ENCODE assay signal across 25 cellular contexts in the genomic region with DNA sequence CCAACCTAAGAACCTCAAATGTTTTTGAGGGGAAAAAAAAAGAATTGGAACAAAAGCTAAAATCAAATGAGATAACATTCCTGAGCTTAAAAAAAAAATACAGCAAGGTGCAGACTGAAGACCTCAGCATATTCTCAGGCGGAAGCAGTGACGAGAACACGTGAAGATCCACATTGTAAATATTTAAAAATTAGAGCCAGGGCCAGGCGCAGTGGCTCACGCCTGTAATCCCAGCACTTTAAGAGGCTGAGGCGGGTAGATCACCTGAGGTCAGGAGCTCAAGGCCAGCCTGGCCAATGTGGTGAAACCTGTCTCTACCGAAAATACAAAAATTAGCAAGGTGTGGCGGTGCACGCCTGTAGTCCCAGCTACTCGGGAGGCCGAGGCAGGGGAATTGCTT.
"Had no signal": no experiment of that assay in that cellular context is flagged by ENCODE, and none has a peak within 500 bp of the region (broad histone marks: within the 10 kb centered on the region; RNA-seq: fewer than 3 reads in every experiment).

No MANE protein-coding gene starts in this region.

- H3K9me3 Mint-ChIP-seq: naive thymus-derived CD8-positive, alpha-beta T cell; nephron; neural crest cell; stimulated activated effector memory CD8-positive, alpha-beta T cell treated with anti-CD3 and anti-CD28 coated beads, Interleukin-12 subunit alpha, Interleukin-12 subunit beta, amount 100 ng/mL, for 72 hours; stimulated activated naive CD8-positive, alpha-beta T cell treated with anti-CD3 and anti-CD28 coated beads, Interleukin-15, Interleukin-2, amounts not matched to agents 100 ng/mL and 50 ng/mL, for 24 hours had no signal

- H3K4me1 Mint-ChIP-seq: nephron; neural crest cell; stimulated activated effector memory CD8-positive, alpha-beta T cell treated with anti-CD3 and anti-CD28 coated beads, Interleukin-12 subunit alpha, Interleukin-12 subunit beta, amount 100 ng/mL, for 72 hours had no signal

- H3K27ac ChIP-seq: heart left ventricle, hepatocyte, lower lobe of right lung, pancreas, prostate gland, sigmoid colon, spleen, uterus had no signal

- H3K4me1 ChIP-seq: heart left ventricle, lower lobe of right lung, pancreas, prostate gland, sigmoid colon, spleen, uterus had no signal

- H3K4me3 ChIP-seq: heart left ventricle, hepatocyte, lower lobe of right lung, pancreas, prostate gland, sigmoid colon, spleen, uterus had no signal

- DNase-seq: heart left ventricle; islet precursor cell; left ventricle myocardium superior; lower lobe of right lung; mammary epithelial cell; mesenchymal stem cell; naive thymus-derived CD8-positive, alpha-beta T cell; nucleus accumbens; pancreas; posterior cingulate gyrus; retina; right cardiac atrium; sigmoid colon; small intestine; spleen; stimulated activated CD4-positive, alpha-beta T cell treated with anti-CD3 and anti-CD28 coated beads, Interleukin-4, amount 100 ng/mL, for 24 hours; stimulated activated naive CD4-positive, alpha-beta T cell; trophoblast cell; uterus had no signal

- H3K27me3 Mint-ChIP-seq: naive thymus-derived CD8-positive, alpha-beta T cell; stimulated activated naive CD8-positive, alpha-beta T cell treated with anti-CD3 and anti-CD28 coated beads, Interleukin-15, Interleukin-2, amounts not matched to agents 100 ng/mL and 50 ng/mL, for 24 hours had no signal

- H3K4me3 Mint-ChIP-seq: naive thymus-derived CD8-positive, alpha-beta T cell; nephron; neural crest cell; stimulated activated effector memory CD8-positive, alpha-beta T cell treated with anti-CD3 and anti-CD28 coated beads, Interleukin-12 subunit alpha, Interleukin-12 subunit beta, amount 100 ng/mL, for 72 hours; stimulated activated naive CD8-positive, alpha-beta T cell treated with anti-CD3 and anti-CD28 coated beads, Interleukin-15, Interleukin-2, amounts not matched to agents 100 ng/mL and 50 ng/mL, for 24 hours had no signal

- H3K36me3 ChIP-seq: prostate gland, uterus had no signal

- H3K9me3 ChIP-seq: heart left ventricle, lower lobe of right lung, pancreas, prostate gland, sigmoid colon, spleen, uterus had no signal

- H3K27me3 ChIP-seq: heart left ventricle, hepatocyte, pancreas, sigmoid colon, spleen, uterus had no signal

- H3K27ac Mint-ChIP-seq: nephron; stimulated activated effector memory CD8-positive, alpha-beta T cell treated with anti-CD3 and anti-CD28 coated beads, Interleukin-12 subunit alpha, Interleukin-12 subunit beta, amount 100 ng/mL, for 72 hours; stimulated activated naive CD8-positive, alpha-beta T cell treated with anti-CD3 and anti-CD28 coated beads, Interleukin-15, Interleukin-2, amounts not matched to agents 100 ng/mL and 50 ng/mL, for 24 hours had no signal
